Comparison of ENCODE assay signal across 16 cellular contexts in genomic region chr14:49481099-49481498, GRCh38.
DNase-seq lines count a peak whose midpoint lies in the region; ATAC-seq, FAIRE-seq and TF ChIP-seq lines count a peak whose summit lies in the region.
"Had no signal": no experiment of that assay in that cellular context is flagged by ENCODE, and none has a peak within 500 bp of the region (broad histone marks: within the 10 kb centered on the region; RNA-seq: fewer than 3 reads in every experiment).

No MANE protein-coding gene starts in this region.

- DNase-seq in activated CD4-positive, alpha-beta T cell treated with anti-CD3 and anti-CD28 coated beads for 36 hours: no peak
- DNase-seq in activated CD4-positive, alpha-beta T cell treated with anti-CD3 and anti-CD28 coated beads for 4 hours: no peak
- DNase-seq in HT1080 (ENCODE audit: low read depth): peak; percentile 38
- peak; percentile 6 for DNase-seq in bronchial epithelial cell (ENCODE audit: low read depth)
- DNase-seq in D721Med (ENCODE audit: insufficient read length, low spot score): no peak
- DNase-seq in CD4-positive, alpha-beta T cell: no peak
- no peak for DNase-seq in SIG-M5 (lab: John Stamatoyannopoulos, UW)
- DNase-seq: AML-193; CD4-positive, alpha-beta memory T cell; DMS79 treated with DMSO at 0.1 percent for 48 hours; GF-D8; IMR-90 had no signal

- H3K27ac ChIP-seq in CD4-positive, alpha-beta T cell (ENCODE audit: low read depth, low read length): no peak overlapping the region
- H3K27ac ChIP-seq: 22Rv1, A549 had no signal

- H3K27ac Mint-ChIP-seq in activated CD4-positive, alpha-beta T cell treated with anti-CD3 and anti-CD28 coated beads for 36 hours: no peak overlapping the region
- no peak overlapping the region for H3K27ac Mint-ChIP-seq in CD4-positive, alpha-beta T cell
- H3K27ac Mint-ChIP-seq: CD4-positive, alpha-beta memory T cell had no signal

- FAIRE-seq in bronchial epithelial cell (lab: Jason Lieb, UNC) (no peak), D721Med (lab: Jason Lieb, UNC) (no peak)
- FAIRE-seq: A549, K562 had no signal

- no peak overlapping the region for H3K4me3 ChIP-seq in bronchial epithelial cell (ENCODE audit: low read depth, low read length)
- H3K4me3 ChIP-seq: A549, HAP-1, K562 had no signal

- no peaks in the 10 kb centered on the region for H3K36me3 Mint-ChIP-seq in activated CD4-positive, alpha-beta T cell treated with anti-CD3 and anti-CD28 coated beads for 36 hours (ENCODE audit: low read depth)
- no peaks in the 10 kb centered on the region for H3K36me3 Mint-ChIP-seq in CD4-positive, alpha-beta T cell (ENCODE audit: low read depth)
- H3K36me3 Mint-ChIP-seq: CD4-positive, alpha-beta memory T cell had no signal

- H3K27me3 Mint-ChIP-seq in activated CD4-positive, alpha-beta T cell treated with anti-CD3 and anti-CD28 coated beads for 36 hours: no peaks in the 10 kb centered on the region
- H3K27me3 Mint-ChIP-seq in CD4-positive, alpha-beta T cell: no peaks in the 10 kb centered on the region

- H3K36me3 ChIP-seq in bronchial epithelial cell (ENCODE audit: control insufficient read depth, insufficient read depth, low read length): no peaks in the 10 kb centered on the region
- H3K36me3 ChIP-seq: HAP-1 had no signal

- no peaks in the 10 kb centered on the region for H3K9me3 ChIP-seq in CD4-positive, alpha-beta T cell (ENCODE audit: control insufficient read depth, low read length)
- H3K9me3 ChIP-seq: A549, HAP-1 had no signal

- POLR2A ChIA-PET in activated CD4-positive, alpha-beta T cell treated with anti-CD3 and anti-CD28 coated beads for 36 hours (lab: Charles Lee): no interaction called here
- POLR2A ChIA-PET in CD4-positive, alpha-beta T cell (lab: Charles Lee): interaction anchor here (0.7 kb wide), 1 partner anchor 1211 kb away, joined by 3 read pairs; no protein-coding TSS in a partner anchor

- H3K4me1 Mint-ChIP-seq in activated CD4-positive, alpha-beta T cell treated with anti-CD3 and anti-CD28 coated beads for 36 hours: peaks cover 7% of the 10 kb centered on the region
- peaks cover 5% of the 10 kb centered on the region for H3K4me1 Mint-ChIP-seq in CD4-positive, alpha-beta T cell (ENCODE audit: low read depth)

- intact Hi-C loops in activated CD4-positive, alpha-beta T cell treated with anti-CD3 and anti-CD28 coated beads for 36 hours (cut with DNase I, micrococcal nuclease): no loop called here
- intact Hi-C loops in CD4-positive, alpha-beta T cell (cut with DNase I, micrococcal nuclease): no loop called here

- no peak overlapping the region for H3K4me3 Mint-ChIP-seq in activated CD4-positive, alpha-beta T cell treated with anti-CD3 and anti-CD28 coated beads for 36 hours
- no peak overlapping the region for H3K4me3 Mint-ChIP-seq in CD4-positive, alpha-beta T cell
- H3K4me3 Mint-ChIP-seq: CD4-positive, alpha-beta memory T cell had no signal

- peak; percentile 28 for ATAC-seq in activated CD4-positive, alpha-beta T cell treated with anti-CD3 and anti-CD28 coated beads for 36 hours
- ATAC-seq in CD4-positive, alpha-beta T cell (ENCODE audit: poor library complexity): no peak
- ATAC-seq: A549, K562 had no signal

- CTCF ChIA-PET in activated CD4-positive, alpha-beta T cell treated with anti-CD3 and anti-CD28 coated beads for 36 hours (lab: Charles Lee): interaction anchor here (0.8 to 7.1 kb wide), 4 partner anchors 11 to 201 kb away, joined by 3 to 39 read pairs (median 6); no protein-coding TSS in a partner anchor
- CTCF ChIA-PET in CD4-positive, alpha-beta T cell (lab: Charles Lee): no interaction called here

- H3K9me3 Mint-ChIP-seq in activated CD4-positive, alpha-beta T cell treated with anti-CD3 and anti-CD28 coated beads for 36 hours (ENCODE audit: low read depth): peaks cover 3% of the 10 kb centered on the region
- no peaks in the 10 kb centered on the region for H3K9me3 Mint-ChIP-seq in CD4-positive, alpha-beta T cell

- TF ChIP-seq CTCF in bronchial epithelial cell (IDR thresholded peaks at IDR 0.05; ENCODE audit: insufficient read depth, low read length, severe bottlenecking): no peak
- no peak for TF ChIP-seq CTCF in D721Med (IDR thresholded peaks at IDR 0.05; ENCODE audit: insufficient read depth, missing control alignments)
- TF ChIP-seq CTCF in CD4-positive, alpha-beta T cell (IDR thresholded peaks at IDR 0.05): no peak

- peaks cover 1% of the 10 kb centered on the region for H3K27me3 ChIP-seq in bronchial epithelial cell (ENCODE audit: control insufficient read depth, insufficient read depth, low read length)
- H3K27me3 ChIP-seq in CD4-positive, alpha-beta T cell (ENCODE audit: control insufficient read depth, insufficient read depth, low read length): no peaks in the 10 kb centered on the region

Comparison
In these comparisons a context has a peak if more than half of its experiments do, and no peak if none do; other contexts are left out.
1. DNase-seq: peak in HT1080 (single experiment) and bronchial epithelial cell (single experiment); none in activated CD4-positive, alpha-beta T cell treated with anti-CD3 and anti-CD28 coated beads for 36 hours (single experiment), activated CD4-positive, alpha-beta T cell treated with anti-CD3 and anti-CD28 coated beads for 4 hours (0 of 2), D721Med (single experiment), CD4-positive, alpha-beta T cell (0 of 10) and SIG-M5 (single experiment).